Comparison of ENCODE assay signal across 12 cellular contexts in genomic region chr1:228989176-228989575, GRCh38.
DNase-seq lines count a peak whose midpoint lies in the region; ATAC-seq, FAIRE-seq and TF ChIP-seq lines count a peak whose summit lies in the region.
"Had no signal": no experiment of that assay in that cellular context is flagged by ENCODE, and none has a peak within 500 bp of the region (broad histone marks: within the 10 kb centered on the region; RNA-seq: fewer than 3 reads in every experiment).

No MANE protein-coding gene starts in this region.

- in situ Hi-C loops in GM13976 (cut with MboI; ENCODE audit: low sequenced_read_pairs, unreplicated experiment), result no loop called here

- no peak for FAIRE-seq in frontal cortex (lab: Jason Lieb, UNC)
- FAIRE-seq: GM18507, K562 had no signal

- no peaks in the 10 kb centered on the region for H3K9me3 Mint-ChIP-seq in activated naive CD8-positive, alpha-beta T cell treated with anti-CD3 and anti-CD28 coated beads, Interleukin-2, amount 10 ng/mL, durations not matched to agents 7 days and 5 days
- H3K9me3 Mint-ChIP-seq in activated naive CD8-positive, alpha-beta T cell treated with anti-CD3 and anti-CD28 coated beads, Interleukin-2, amount 50 U/mL, for 24 hours, result no peaks in the 10 kb centered on the region
- H3K9me3 Mint-ChIP-seq in glutamatergic neuron (ENCODE audit: unreplicated experiment), result peaks cover 8% of the 10 kb centered on the region

- H3K4me3 Mint-ChIP-seq in activated naive CD8-positive, alpha-beta T cell treated with anti-CD3 and anti-CD28 coated beads, Interleukin-2, amount 10 ng/mL, durations not matched to agents 7 days and 5 days, result no peak overlapping the region
- no peak overlapping the region for H3K4me3 Mint-ChIP-seq in activated naive CD8-positive, alpha-beta T cell treated with anti-CD3 and anti-CD28 coated beads, Interleukin-2, amount 50 U/mL, for 24 hours
- H3K4me3 Mint-ChIP-seq in glutamatergic neuron (ENCODE audit: unreplicated experiment), result peak overlapping the region; percentile 8

- ATAC-seq in activated naive CD8-positive, alpha-beta T cell treated with anti-CD3 and anti-CD28 coated beads, Interleukin-2, amount 10 ng/mL, durations not matched to agents 7 days and 5 days (ENCODE audit: low read depth), result no peak
- ATAC-seq in activated naive CD8-positive, alpha-beta T cell treated with anti-CD3 and anti-CD28 coated beads, Interleukin-2, amount 50 U/mL, for 24 hours, result no peak

- H3K36me3 Mint-ChIP-seq in activated naive CD8-positive, alpha-beta T cell treated with anti-CD3 and anti-CD28 coated beads, Interleukin-2, amount 10 ng/mL, durations not matched to agents 7 days and 5 days, result peaks cover 1% of the 10 kb centered on the region
- H3K36me3 Mint-ChIP-seq in activated naive CD8-positive, alpha-beta T cell treated with anti-CD3 and anti-CD28 coated beads, Interleukin-2, amount 50 U/mL, for 24 hours (ENCODE audit: low read depth), result no peaks in the 10 kb centered on the region
- H3K36me3 Mint-ChIP-seq in glutamatergic neuron (ENCODE audit: unreplicated experiment), result peaks cover 9% of the 10 kb centered on the region

- intact Hi-C loops in posterior vena cava (cut with DNase I), result no loop called here

- peaks cover 6% of the 10 kb centered on the region for H3K27me3 Mint-ChIP-seq in activated naive CD8-positive, alpha-beta T cell treated with anti-CD3 and anti-CD28 coated beads, Interleukin-2, amount 10 ng/mL, durations not matched to agents 7 days and 5 days
- H3K27me3 Mint-ChIP-seq in activated naive CD8-positive, alpha-beta T cell treated with anti-CD3 and anti-CD28 coated beads, Interleukin-2, amount 50 U/mL, for 24 hours, result no peaks in the 10 kb centered on the region
- H3K27me3 Mint-ChIP-seq in glutamatergic neuron (ENCODE audit: unreplicated experiment), result peaks cover 3% of the 10 kb centered on the region

- peak overlapping the region; percentile 68 for H3K27ac Mint-ChIP-seq in activated naive CD8-positive, alpha-beta T cell treated with anti-CD3 and anti-CD28 coated beads, Interleukin-2, amount 10 ng/mL, durations not matched to agents 7 days and 5 days
- no peak overlapping the region for H3K27ac Mint-ChIP-seq in activated naive CD8-positive, alpha-beta T cell treated with anti-CD3 and anti-CD28 coated beads, Interleukin-2, amount 50 U/mL, for 24 hours
- no peak overlapping the region for H3K27ac Mint-ChIP-seq in glutamatergic neuron (ENCODE audit: unreplicated experiment)

- TF ChIP-seq CTCF in glutamatergic neuron (IDR thresholded peaks at IDR 0.05; ENCODE audit: partially characterized antibody, unreplicated experiment) (no peak), GM13976 (IDR thresholded peaks at IDR 0.05; ENCODE audit: borderline replicate concordance, control extremely low read depth, extremely low read depth, insufficient read depth, missing control alignments) (no peak)

- peaks cover 12% of the 10 kb centered on the region for H3K4me1 Mint-ChIP-seq in activated naive CD8-positive, alpha-beta T cell treated with anti-CD3 and anti-CD28 coated beads, Interleukin-2, amount 10 ng/mL, durations not matched to agents 7 days and 5 days
- peaks cover 8% of the 10 kb centered on the region for H3K4me1 Mint-ChIP-seq in activated naive CD8-positive, alpha-beta T cell treated with anti-CD3 and anti-CD28 coated beads, Interleukin-2, amount 50 U/mL, for 24 hours
- peaks cover 33% of the 10 kb centered on the region for H3K4me1 Mint-ChIP-seq in glutamatergic neuron (ENCODE audit: low read depth, unreplicated experiment)

- POLR2A ChIA-PET in activated naive CD8-positive, alpha-beta T cell treated with anti-CD3 and anti-CD28 coated beads, Interleukin-2, amount 10 ng/mL, durations not matched to agents 7 days and 5 days (lab: Charles Lee), result no interaction called here

- no peak for DNase-seq in activated naive CD8-positive, alpha-beta T cell treated with anti-CD3 and anti-CD28 coated beads, Interleukin-2, amount 10 ng/mL, durations not matched to agents 7 days and 5 days
- no peak for DNase-seq in activated naive CD8-positive, alpha-beta T cell treated with anti-CD3 and anti-CD28 coated beads, Interleukin-2, amount 50 U/mL, for 24 hours
- no peak for DNase-seq in glutamatergic neuron
- peak; percentile 57 for DNase-seq in posterior vena cava (ENCODE audit: low spot score)
- DNase-seq in ureter (ENCODE audit: low spot score), result peak; percentile 22
- DNase-seq in GM13976 (ENCODE audit: low spot score), result no peak
- no peak for DNase-seq in dedifferentiated amniotic fluid mesenchymal stem cell (ENCODE audit: extremely low spot score)
- DNase-seq in frontal cortex (ENCODE audit: low spot score in 2 of 2), result no peak
- DNase-seq: NCI-H187, PC-9 had no signal

Comparison
In these comparisons a context has a peak if more than half of its experiments do, and no peak if none do; other contexts are left out.
1. DNase-seq: peak in posterior vena cava (single experiment) and ureter (single experiment); none in activated naive CD8-positive, alpha-beta T cell treated with anti-CD3 and anti-CD28 coated beads, Interleukin-2, amount 10 ng/mL, durations not matched to agents 7 days and 5 days (single experiment), activated naive CD8-positive, alpha-beta T cell treated with anti-CD3 and anti-CD28 coated beads, Interleukin-2, amount 50 U/mL, for 24 hours (single experiment), glutamatergic neuron (single experiment), GM13976 (single experiment), dedifferentiated amniotic fluid mesenchymal stem cell (single experiment) and frontal cortex (0 of 2).